ENCODE assay signal across 19 cellular contexts in the genomic region with DNA sequence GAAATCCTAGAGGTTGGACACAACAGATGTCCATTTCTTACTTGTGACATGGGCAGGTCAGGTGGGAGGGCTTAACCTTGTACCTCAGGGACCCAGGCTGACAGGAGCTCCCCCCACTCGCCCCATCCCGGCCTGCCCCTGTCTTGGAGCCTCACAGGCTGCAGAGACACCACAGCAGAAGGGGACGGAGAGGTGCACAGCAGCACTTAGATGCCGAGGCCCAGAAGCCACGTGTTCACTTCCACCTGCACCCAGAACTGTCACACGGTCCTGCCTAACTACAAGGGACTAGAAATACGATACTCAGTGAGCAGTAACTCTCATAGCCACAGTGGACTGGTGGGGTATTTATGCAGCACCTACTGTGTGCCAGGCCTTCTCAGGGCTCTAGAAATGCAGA.
DNase-seq lines count a peak whose midpoint lies in the region; ATAC-seq, FAIRE-seq and TF ChIP-seq lines count a peak whose summit lies in the region.
"Had no signal": no experiment of that assay in that cellular context is flagged by ENCODE, and none has a peak within 500 bp of the region (broad histone marks: within the 10 kb centered on the region; RNA-seq: fewer than 3 reads in every experiment).

No MANE protein-coding gene starts in this region.

- H3K4me1 Mint-ChIP-seq in effector memory CD8-positive, alpha-beta T cell (ENCODE audit: low read depth in 2 of 2), result peaks cover 0 to 11% of the 10 kb centered on the region in 2 donors

- H3K18ac ChIP-seq in H1 (ENCODE audit: extremely low read depth, low read length), result no peak overlapping the region

- TF ChIP-seq POLR2A in H1 (IDR thresholded peaks at IDR 0.05; ENCODE audit: control extremely low read depth in 1 of 2, low read depth in 2 of 2, low read length in 2 of 2), result no peak
- no peak for TF ChIP-seq POLR2A in body of pancreas (IDR thresholded peaks at IDR 0.05)

- peak; percentile 62 for DNase-seq in NCI-H2107 treated with DMSO at 0.1 percent for 48 hours (lab: John Stamatoyannopoulos, UW; ENCODE audit: unreplicated experiment)
- no peak for DNase-seq in NCI-H2107 (lab: John Stamatoyannopoulos, UW)
- peak; percentile 75 for DNase-seq in NCI-H524 treated with DMSO at 0.1 percent for 48 hours (lab: John Stamatoyannopoulos, UW)
- no peak for DNase-seq in H1 (ENCODE audit: low read depth in 1 of 2, low spot score in 2 of 2)
- DNase-seq in body of pancreas, result no peak
- no peak for DNase-seq in superior temporal gyrus (ENCODE audit: extremely low spot score)
- no peak for DNase-seq in effector memory CD8-positive, alpha-beta T cell
- DNase-seq: activated CD4-positive, alpha-beta T cell treated with anti-CD3 and anti-CD28 coated beads, Interleukin-2, amount 50 U/mL, for 4 hours; activated effector memory CD4-positive, alpha-beta T cell treated with Interleukin-2 at 50 U/mL for 16 hours; COR-L47; NCI-H1092; NCI-H748 treated with DMSO at 0.1 percent for 48 hours; right lobe of liver; stimulated activated naive CD4-positive, alpha-beta T cell had no signal

- CTCF ChIA-PET in H1 (lab: Charles Lee; ENCODE audit: partially characterized antibody), result interaction anchor here (0.6 to 3.3 kb wide), 6 partner anchors 9 to 138 kb away, joined by 3 to 14 read pairs (median 5); no protein-coding TSS in a partner anchor

- WGBS in H1 (ENCODE audit: extremely low coverage in 1 of 2, insufficient coverage in 1 of 2, insufficient read length in 1 of 2, insufficient replicate concordance in 2 of 2, low coverage in 1 of 2, low lambda C conversion rate in 2 of 2, missing lambda C conversion rate in 1 of 2), 2 experiments, result 73% methylated on average over 5 of the region's 7 CpGs; no CpG with 5 or more reads in 1 of the 2 experiments
- WGBS in body of pancreas, 2 donors, result 57 to 60% methylated on average over 6 to 7 of the region's 7 CpGs

- no peak overlapping the region for H3K4me3 ChIP-seq in H1 (ENCODE audit: extremely low read depth in 1 of 4, insufficient read depth in 2 of 4, low read depth in 3 of 4, low read length in 4 of 4)
- H3K4me3 ChIP-seq in skeletal muscle satellite cell (ENCODE audit: low read length), result no peak overlapping the region
- no peak overlapping the region for H3K4me3 ChIP-seq in body of pancreas
- H3K4me3 ChIP-seq: right lobe of liver, vagina had no signal

- H2BK5ac ChIP-seq in H1 (ENCODE audit: low read depth, low read length), result peak overlapping the region; percentile 54; the same call in 1 of the 2 replicates

- no peak for ATAC-seq in body of pancreas
- no peak for ATAC-seq in effector memory CD8-positive, alpha-beta T cell (replicated peaks)

- no peak for TF ChIP-seq RAD21 in H1 (IDR thresholded peaks at IDR 0.05 in 1 of 2, conservative IDR thresholded peaks at IDR 0.05 in 1 of 2; ENCODE audit: low read depth in 2 of 2, low read length in 2 of 2)

- no peak overlapping the region for H3K56ac ChIP-seq in H1 (replicated peaks; ENCODE audit: insufficient read length, low read depth, low read length)

- peaks cover 0 to 10% of the 10 kb centered on the region in 2 experiments; a peak in 1 of 4 replicates for H3K79me2 ChIP-seq in H1 (ENCODE audit: control insufficient read depth in 1 of 2, insufficient read depth in 2 of 2, low read length in 2 of 2)

- H2BK15ac ChIP-seq in H1 (ENCODE audit: low read length), result peak overlapping the region; percentile 92; the same call in 1 of the 2 replicates

- intact Hi-C loops in body of pancreas (cut with DNase I), result no loop called here

- H3K4me2 ChIP-seq in H1 (ENCODE audit: insufficient read depth in 1 of 2, low read depth in 2 of 2, low read length in 2 of 2), result 0 out of 4 replicates have a peak overlapping the region, but pooled peaks of 1 of the 2 experiments have one; percentile 19
- H3K4me2 ChIP-seq in skeletal muscle satellite cell (ENCODE audit: low read length), result peak overlapping the region; percentile 58

- no peaks in the 10 kb centered on the region for H3K36me3 Mint-ChIP-seq in effector memory CD8-positive, alpha-beta T cell (ENCODE audit: insufficient read depth)

- no peaks in the 10 kb centered on the region for H3K9me3 Mint-ChIP-seq in effector memory CD8-positive, alpha-beta T cell
- H3K9me3 Mint-ChIP-seq: neural crest cell had no signal

- no peaks in the 10 kb centered on the region for H3K27me3 ChIP-seq in H1 (replicated peaks in 1 of 4; ENCODE audit: control insufficient read depth in 3 of 4, extremely low read depth in 1 of 4, insufficient read depth in 3 of 4, low read length in 3 of 4)
- H3K27me3 ChIP-seq in skeletal muscle satellite cell (ENCODE audit: control insufficient read depth, insufficient read depth, low read length), result no peaks in the 10 kb centered on the region
- no peaks in the 10 kb centered on the region for H3K27me3 ChIP-seq in body of pancreas
- H3K27me3 ChIP-seq: right lobe of liver, vagina had no signal

- peaks cover 0 to 7% of the 10 kb centered on the region in 2 experiments for H4K20me1 ChIP-seq in H1 (replicated peaks in 1 of 2; ENCODE audit: control insufficient read depth in 1 of 2, insufficient read depth in 2 of 2, low read length in 2 of 2)

- no peaks in the 10 kb centered on the region; the same call in 1 of the 2 replicates for H3K23me2 ChIP-seq in H1 (ENCODE audit: low read depth, low read length)

- H3K9me3 ChIP-seq in H1 (ENCODE audit: insufficient read depth in 2 of 2, low read depth in 1 of 2, low read length in 1 of 2) (no peaks in the 10 kb centered on the region), skeletal muscle satellite cell (replicated peaks; ENCODE audit: low read length) (no peaks in the 10 kb centered on the region), body of pancreas (no peaks in the 10 kb centered on the region)
- H3K9me3 ChIP-seq: right lobe of liver, vagina had no signal

- POLR2A ChIA-PET in H1 (lab: Charles Lee; ENCODE audit: partially characterized antibody), result interaction anchor here (0.6 to 5.0 kb wide), 3 partner anchors 8 to 130 kb away, joined by 4 to 26 read pairs (median 8); a partner anchor contains a TSS

- no peak overlapping the region for H2AFZ ChIP-seq in H1 (ENCODE audit: low read length)

- H3K27ac Mint-ChIP-seq in effector memory CD8-positive, alpha-beta T cell, result no peak overlapping the region

- no peaks in the 10 kb centered on the region for H3K27me3 Mint-ChIP-seq in effector memory CD8-positive, alpha-beta T cell

- FAIRE-seq in H1 (lab: Jason Lieb, UNC), result no peak
- FAIRE-seq: GM18507, HepG2 had no signal

- no peak overlapping the region for H4K8ac ChIP-seq in H1 (ENCODE audit: extremely low read depth, insufficient read depth, low read length)

- H3K9ac ChIP-seq in H1 (replicated peaks in 1 of 4; ENCODE audit: extremely low read depth in 1 of 4, low read depth in 3 of 4, low read length in 3 of 4) (no peak overlapping the region), skeletal muscle satellite cell (ENCODE audit: low read depth, low read length) (peak overlapping the region; percentile 71)

- no peak overlapping the region for H2BK120ac ChIP-seq in H1 (replicated peaks; ENCODE audit: low read depth, low read length)

- H2BK12ac ChIP-seq in H1 (ENCODE audit: low read depth, low read length), result 0 out of 2 replicates have a peak overlapping the region, but pooled peaks have one; percentile 75

- H3K4me3 Mint-ChIP-seq in effector memory CD8-positive, alpha-beta T cell, result no peak overlapping the region
- H3K4me3 Mint-ChIP-seq: neural crest cell had no signal

- no peak overlapping the region for H2AK5ac ChIP-seq in H1 (ENCODE audit: low read depth, low read length)

- TF ChIP-seq CTCF in H1 (IDR thresholded peaks at IDR 0.05; ENCODE audit: control extremely low read depth in 1 of 3, insufficient read depth in 1 of 3, low read depth in 1 of 3, low read length in 3 of 3) (no peak), body of pancreas (IDR thresholded peaks at IDR 0.05) (no peak)

- H3K36me3 ChIP-seq in H1 (ENCODE audit: control insufficient read depth in 2 of 4, insufficient read depth in 4 of 4, low read length in 3 of 4) (no peaks in the 10 kb centered on the region; a peak in 1 of 8 replicates), skeletal muscle satellite cell (ENCODE audit: insufficient read depth, low read length) (no peaks in the 10 kb centered on the region), body of pancreas (replicated peaks in 1 of 2; ENCODE audit: insufficient read depth in 1 of 2, low read depth in 2 of 2) (no peaks in the 10 kb centered on the region)
- H3K36me3 ChIP-seq: right lobe of liver, vagina had no signal

- H3K4me1 ChIP-seq in H1 (replicated peaks in 1 of 4; ENCODE audit: control insufficient read depth in 3 of 4, insufficient read depth in 4 of 4, low read length in 3 of 4), result peaks cover 7 to 19% (median 14%) of the 10 kb centered on the region in 4 experiments
- peaks cover 64% of the 10 kb centered on the region for H3K4me1 ChIP-seq in skeletal muscle satellite cell (ENCODE audit: control insufficient read depth, insufficient read depth, low read length)
- H3K4me1 ChIP-seq in body of pancreas, result peaks cover 25% of the 10 kb centered on the region

- peaks cover 9% of the 10 kb centered on the region for H3K79me1 ChIP-seq in H1 (ENCODE audit: low read depth, low read length)

- H3K27ac ChIP-seq in H1 (ENCODE audit: low read depth, low read length), result no peak overlapping the region
- H3K27ac ChIP-seq in body of pancreas, result peak overlapping the region in 1 of 4 donors; percentile 9
- H3K27ac ChIP-seq: right lobe of liver, vagina had no signal

- TF ChIP-seq EP300 in H1 (IDR thresholded peaks at IDR 0.05; ENCODE audit: borderline replicate concordance in 1 of 2, low read depth in 2 of 2, low read length in 2 of 2), result no peak

- H3K4ac ChIP-seq in H1 (replicated peaks; ENCODE audit: insufficient read length, low read depth, low read length), result no peak overlapping the region

- H3K23ac ChIP-seq in H1 (ENCODE audit: insufficient read length), result no peak overlapping the region

- no peak overlapping the region for H3K14ac ChIP-seq in H1 (ENCODE audit: insufficient read length)

- H4K91ac ChIP-seq in H1 (replicated peaks; ENCODE audit: insufficient read length, low read length), result no peak overlapping the region

- H4K5ac ChIP-seq in H1 (ENCODE audit: insufficient read length, low read depth, low read length), result no peak overlapping the region

- no peak overlapping the region for H2BK20ac ChIP-seq in H1 (ENCODE audit: low read length)

TF ChIP-seq in H1, 55 proteins besides CTCF, POLR2A, EP300 and RAD21 (continues in another document):
- TF ChIP-seq EGR1 (IDR thresholded peaks at IDR 0.05; ENCODE audit: borderline replicate concordance, low read depth, low read length) (no peak), RXRA (IDR thresholded peaks at IDR 0.05; ENCODE audit: insufficient read depth, low read depth, low read length) (no peak), RNF2 (IDR thresholded peaks at IDR 0.05; ENCODE audit: borderline replicate concordance, low read depth, low read length, missing control alignments, poor library complexity, severe bottlenecking) (no peak), TCF12 (IDR thresholded peaks at IDR 0.05; ENCODE audit: low read depth, low read length) (no peak), TAF7 (optimal IDR thresholded peaks at IDR 0.05; ENCODE audit: borderline replicate concordance, low read depth, low read length) (no peak)
- TF ChIP-seq, protein P1, sequence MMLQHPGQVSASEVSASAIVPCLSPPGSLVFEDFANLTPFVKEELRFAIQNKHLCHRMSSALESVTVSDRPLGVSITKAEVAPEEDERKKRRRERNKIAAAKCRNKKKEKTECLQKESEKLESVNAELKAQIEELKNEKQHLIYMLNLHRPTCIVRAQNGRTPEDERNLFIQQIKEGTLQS (IDR thresholded peaks at IDR 0.05; ENCODE audit: insufficient read depth, low read depth, low read length), result no peak

Comparison
In these comparisons a context has a peak if more than half of its experiments do, and no peak if none do; other contexts are left out.
1. DNase-seq: peak in NCI-H2107 treated with DMSO at 0.1 percent for 48 hours (single experiment) and NCI-H524 treated with DMSO at 0.1 percent for 48 hours (single experiment); none in NCI-H2107 (single experiment), H1 (0 of 2), body of pancreas (0 of 4), superior temporal gyrus (single experiment) and effector memory CD8-positive, alpha-beta T cell (0 of 3).